8 cellular contexts compared by ENCODE assay signal in genomic region chr12:49111206-49111605, GRCh38. TPM values are rescaled to one million over a fixed set of nuclear protein-coding genes. Genes with fewer than 3 reads are reported as not detected.
DNase-seq lines count a peak whose midpoint lies in the region; ATAC-seq, FAIRE-seq and TF ChIP-seq lines count a peak whose summit lies in the region.

No MANE protein-coding gene starts in this region.

- WGBS in K562 (ENCODE audit: insufficient coverage, low coverage, missing lambda C conversion rate) = 23% methylated on average over 6 of the region's 6 CpGs

- H3K4me3 ChIP-seq in K562 = peak overlapping the region; percentile 81
- peak overlapping the region; percentile 82 for H3K4me3 ChIP-seq in mononuclear cell (ENCODE audit: low read length)

- TF ChIP-seq CTCF in HFFc6 (IDR thresholded peaks at IDR 0.05) (no peak), K562 (IDR thresholded peaks at IDR 0.05 in 2 of 3, conservative IDR thresholded peaks at IDR 0.05 in 1 of 3; ENCODE audit: insufficient read depth in 2 of 3, low read depth in 1 of 3, low read length in 3 of 3) (no peak)

- H3K9me3 ChIP-seq in K562 (replicated peaks; ENCODE audit: control insufficient read depth, insufficient read depth, low read depth, low read length) = peaks cover 4% of the 10 kb centered on the region
- H3K9me3 ChIP-seq in mononuclear cell (ENCODE audit: low read depth, low read length) = no peaks in the 10 kb centered on the region

- H3K9me1 ChIP-seq in K562 (ENCODE audit: control insufficient read depth, insufficient read depth, low read length) = peaks cover 4% of the 10 kb centered on the region

- H3K36me3 Mint-ChIP-seq in HFFc6 (ENCODE audit: low read depth) = no peaks in the 10 kb centered on the region

- H2AFZ ChIP-seq in K562 (ENCODE audit: low read depth, low read length) = peak overlapping the region; percentile 92

- peaks cover 38% of the 10 kb centered on the region for H3K79me2 ChIP-seq in K562 (ENCODE audit: control insufficient read depth, insufficient read depth, low read length)

- H3K9me3 Mint-ChIP-seq in HFFc6 = no peaks in the 10 kb centered on the region

- H3K4me1 ChIP-seq in K562 (replicated peaks in 1 of 2; ENCODE audit: control insufficient read depth in 2 of 2, insufficient read depth in 2 of 2, low read length in 2 of 2) = peaks cover 15 to 26% of the 10 kb centered on the region in 2 experiments; a peak in 4 of 5 replicates
- H3K4me1 ChIP-seq in mononuclear cell (ENCODE audit: insufficient read depth, low read length) = peaks cover 36% of the 10 kb centered on the region

- peak overlapping the region; percentile 82 for H3K4me2 ChIP-seq in K562 (ENCODE audit: insufficient read depth, low read length)

- FAIRE-seq in K562 (lab: Jason Lieb, UNC) = peak; percentile 19

- H3K4me1 Mint-ChIP-seq in HFFc6 (ENCODE audit: low read depth) = peaks cover 28% of the 10 kb centered on the region

- no peak for TF ChIP-seq RAD21 in K562 (CRISPR knock-in tag; conservative IDR thresholded peaks at IDR 0.05 in 1 of 2, IDR thresholded peaks at IDR 0.05 in 1 of 2)

- H3K9ac ChIP-seq in K562 (ENCODE audit: insufficient read depth in 1 of 2, low read depth in 2 of 2, low read length in 2 of 2) = peak overlapping the region; percentile 76 to 82; a peak in 2 of 4 replicates

- H3K27me3 ChIP-seq in K562 (ENCODE audit: control insufficient read depth in 2 of 2, insufficient read depth in 2 of 2, low read length in 2 of 2) = no peaks in the 10 kb centered on the region
- H3K27me3 ChIP-seq in mononuclear cell (ENCODE audit: insufficient read depth, low read length) = no peaks in the 10 kb centered on the region

- no peak for TF ChIP-seq EP300 in K562 (IDR thresholded peaks at IDR 0.05; ENCODE audit: low read length)

- BruUV-seq in K562 (replicated peaks; lab: Mats Ljungman, UMichigan) = no TSS peak

- CTCF ChIA-PET in K562 (lab: Yijun Ruan, JAX; ENCODE audit: low intra/inter-chr PET ratio) = interaction anchor here (0.7 kb wide), 2 partner anchors 47 to 172 kb away, joined by 3 to 4 read pairs; no protein-coding TSS in a partner anchor

- H3K27me3 Mint-ChIP-seq in HFFc6 (ENCODE audit: insufficient read depth) = peaks cover 9% of the 10 kb centered on the region

- peaks cover 16% of the 10 kb centered on the region; the same call in 2 of the 3 replicates for H3K36me3 ChIP-seq in K562 (ENCODE audit: control insufficient read depth, insufficient read depth, low read length)

- in situ Hi-C loops in ACHN (cut with HindIII; ENCODE audit: low pct_ligation_motif_present, low pct_unique_long_range_greater_than_20kb, low sequenced_read_pairs) (no loop called here), K562 (cut with MboI) (no loop called here)

- H4K20me1 ChIP-seq in K562 (replicated peaks; ENCODE audit: control insufficient read depth, insufficient read depth, low read length) = no peaks in the 10 kb centered on the region; the same call in 1 of the 2 replicates

- H3K27ac ChIP-seq in K562 (ENCODE audit: extremely low read depth, low read depth, low read length) = peak overlapping the region; percentile 61

- DNase-seq in ACHN = peak; percentile 33
- no peak for DNase-seq in HFFc6
- no peak for DNase-seq in K562 (ENCODE audit: extremely low read depth in 1 of 4, low spot score in 3 of 4)
- no peak for DNase-seq in SKM-1 treated with dmso at 0.1 percent for 144 hours (lab: John Stamatoyannopoulos, UW; ENCODE audit: unreplicated experiment)

- POLR2A ChIA-PET in K562 (lab: Yijun Ruan, JAX) = interaction anchor here (0.6 to 10.9 kb wide), 12 partner anchors 8 to 155 kb away, joined by 3 to 112 read pairs (median 8); partner anchors contain the start of genes DHH and TUBA1B

- ATAC-seq in K562 (no peak), GM21423 (IDR thresholded peaks at IDR 0.05; ENCODE audit: unreplicated experiment) (no peak), GM21723 (IDR thresholded peaks at IDR 0.05; ENCODE audit: unreplicated experiment) (no peak), HG02885 (IDR thresholded peaks at IDR 0.05; ENCODE audit: poor library complexity, unreplicated experiment) (no peak)

- TF ChIP-seq POLR2A in K562 (conservative IDR thresholded peaks at IDR 0.05) = no peak

- H3K4me3 Mint-ChIP-seq in HFFc6 = peak overlapping the region; percentile 96

- H3K27ac Mint-ChIP-seq in HFFc6 = peak overlapping the region; percentile 83

- intact Hi-C loops in K562 (cut with micrococcal nuclease) = loop anchor here (2.0 kb wide), 1 partner anchor 20 kb away; the partner anchor contains the start of gene TUBA1B

RNA-seq across cellular contexts. Expression of gene LMBR1L, which starts 0.6 kb away (rescaled TPM):
- total RNA-seq in HFFc6 (2021; fragmentation: NEBNext Ultra II Directional; extraction: Animal tissue kit (Norgen Biotek cat#: 25700)) = 10 to 100 TPM; 23.0 to 31.0 (median 26.2) TPM
- 216 and 486 TPM in 2 replicates for total RNA-seq in K562 (2011; cell fraction: chromatin; rRNA removed; ENCODE audit: low replicate concordance)
- 269 and 303 TPM in 2 replicates for total RNA-seq in K562 (2011; cell fraction: nucleolus; rRNA removed)
- 288 and 295 TPM in 2 replicates for total RNA-seq in K562 (2011; cell fraction: nucleoplasm; rRNA removed)
- total RNA-seq in K562 (2014; rRNA removed) (31.6 and 32.1 TPM in 2 replicates), K562 (2014; rRNA removed; fragmentation: Illumina TruSeq; extraction: Trizol) (25.7 and 26.3 TPM in 2 replicates), K562 (2015; rRNA removed; fragmentation: Illumina TruSeq; extraction: Trizol) (26.9 and 27.8 TPM in 2 replicates), K562 (2021) (49.5 and 52.8 TPM in 2 replicates), mononuclear cell (133 TPM)
- polyA plus RNA-seq in K562 (2011; rRNA removed) (57.0 and 99.6 TPM in 2 replicates), K562 (2014; fragmentation: Illumina TruSeq; extraction: Trizol) (45.4 and 54.3 TPM in 2 replicates), K562 (2014; fragmentation: Nextera tagmentation; extraction: Ambion mirVana) (1 to 10 TPM; 2.5 to 5.3 TPM), K562 (2014; rRNA removed) (31.1 and 40.4 TPM in 2 replicates)
- polyA plus RNA-seq in K562 (2011; cell fraction: cytosol; rRNA removed) = 46.3 and 55.0 TPM in 2 replicates
- 401 and 500 TPM in 2 replicates for polyA plus RNA-seq in K562 (2011; cell fraction: nucleus; rRNA removed)
- polyA plus RNA-seq in K562 (2012) = 40.7 and 72.9 TPM in 2 replicates
- 53.8 and 60.1 TPM in 2 replicates for polyA minus RNA-seq in K562 (2011; rRNA and poly(A)+ RNA removed)
- 26.1 and 27.5 TPM in 2 replicates for polyA minus RNA-seq in K562 (2011; cell fraction: cytosol; rRNA and poly(A)+ RNA removed)
- 89.8 and 168 TPM in 2 replicates for polyA minus RNA-seq in K562 (2011; cell fraction: nucleus; rRNA and poly(A)+ RNA removed)

RNA-seq across cellular contexts. Expression of gene DHH, which starts 16.6 kb away (rescaled TPM):
- under 1 TPM in 1 of 6 experiments, not detected in 5; 0.07 TPM for total RNA-seq in HFFc6 (2021; fragmentation: NEBNext Ultra II Directional; extraction: Animal tissue kit (Norgen Biotek cat#: 25700))
- total RNA-seq in K562 (2011; cell fraction: chromatin; rRNA removed; ENCODE audit: low replicate concordance) = 2.7 and 5.1 TPM in 2 replicates
- 2.7 and 3.2 TPM in 2 replicates for total RNA-seq in K562 (2011; cell fraction: nucleolus; rRNA removed)
- 2.7 and 3.6 TPM in 2 replicates for total RNA-seq in K562 (2011; cell fraction: nucleoplasm; rRNA removed)
- 1.7 and 2.6 TPM in 2 replicates for total RNA-seq in K562 (2014; rRNA removed)
- 0.40 and 0.45 TPM in 2 replicates for total RNA-seq in K562 (2014; rRNA removed; fragmentation: Illumina TruSeq; extraction: Trizol)
- total RNA-seq in K562 (2015; rRNA removed; fragmentation: Illumina TruSeq; extraction: Trizol) = 1.1 and 1.2 TPM in 2 replicates
- 2.2 and 2.3 TPM in 2 replicates for total RNA-seq in K562 (2021)
- 0.29 and 2.4 TPM in 2 replicates for polyA plus RNA-seq in K562 (2011; rRNA removed)
- 1.1 and 2.6 TPM in 2 replicates for polyA plus RNA-seq in K562 (2011; cell fraction: cytosol; rRNA removed)
- 1.0 and 4.5 TPM in 2 replicates for polyA plus RNA-seq in K562 (2011; cell fraction: nucleus; rRNA removed)
- polyA plus RNA-seq in K562 (2012) = 1.8 and 1.9 TPM in 2 replicates
- 0.54 and 0.60 TPM in 2 replicates for polyA plus RNA-seq in K562 (2014; fragmentation: Illumina TruSeq; extraction: Trizol)
- under 1 TPM; 0.07 to 0.11 TPM for polyA plus RNA-seq in K562 (2014; fragmentation: Nextera tagmentation; extraction: Ambion mirVana)
- 1.8 and 2.4 TPM in 2 replicates for polyA plus RNA-seq in K562 (2014; rRNA removed)
- polyA minus RNA-seq in K562 (2011; rRNA and poly(A)+ RNA removed) = 0.53 and 1.9 TPM in 2 replicates
- polyA minus RNA-seq in K562 (2011; cell fraction: cytosol; rRNA and poly(A)+ RNA removed) = 0.86 and 4.6 TPM in 2 replicates
- 1.1 and 6.0 TPM in 2 replicates for polyA minus RNA-seq in K562 (2011; cell fraction: nucleus; rRNA and poly(A)+ RNA removed)
- total RNA-seq in mononuclear cell = 0.21 TPM

RNA-seq across cellular contexts. Expression of gene TUBA1B, which starts 20.0 kb away (rescaled TPM):
- total RNA-seq in HFFc6 (2021; fragmentation: NEBNext Ultra II Directional; extraction: Animal tissue kit (Norgen Biotek cat#: 25700)) = 1,000 to 10,000 TPM; 1,208 to 2,585 (median 2,279) TPM
- 273 and 624 TPM in 2 replicates for total RNA-seq in K562 (2011; cell fraction: chromatin; rRNA removed; ENCODE audit: low replicate concordance)
- 655 and 684 TPM in 2 replicates for total RNA-seq in K562 (2011; cell fraction: nucleolus; rRNA removed)
- 570 and 687 TPM in 2 replicates for total RNA-seq in K562 (2011; cell fraction: nucleoplasm; rRNA removed)
- 2,537 and 3,283 TPM in 2 replicates for total RNA-seq in K562 (2014; rRNA removed)
- total RNA-seq in K562 (2014; rRNA removed; fragmentation: Illumina TruSeq; extraction: Trizol) = 1,855 and 2,189 TPM in 2 replicates
- 2,518 and 2,541 TPM in 2 replicates for total RNA-seq in K562 (2015; rRNA removed; fragmentation: Illumina TruSeq; extraction: Trizol)
- 2,355 and 2,486 TPM in 2 replicates for total RNA-seq in K562 (2021)
- 4,368 and 5,240 TPM in 2 replicates for polyA plus RNA-seq in K562 (2011; rRNA removed)
- 7,988 and 8,273 TPM in 2 replicates for polyA plus RNA-seq in K562 (2011; cell fraction: cytosol; rRNA removed)
- 1,151 and 1,577 TPM in 2 replicates for polyA plus RNA-seq in K562 (2011; cell fraction: nucleus; rRNA removed)
- 2,363 and 2,763 TPM in 2 replicates for polyA plus RNA-seq in K562 (2012)
- polyA plus RNA-seq in K562 (2014; fragmentation: Illumina TruSeq; extraction: Trizol) = 4,050 and 4,598 TPM in 2 replicates
- polyA plus RNA-seq in K562 (2014; fragmentation: Nextera tagmentation; extraction: Ambion mirVana) = 1,000 to 10,000 TPM; 2,987 to 4,624 TPM
- 2,628 and 3,157 TPM in 2 replicates for polyA plus RNA-seq in K562 (2014; rRNA removed)
- 3,490 and 4,253 TPM in 2 replicates for polyA minus RNA-seq in K562 (2011; rRNA and poly(A)+ RNA removed)
- polyA minus RNA-seq in K562 (2011; cell fraction: cytosol; rRNA and poly(A)+ RNA removed) = 1,607 and 1,713 TPM in 2 replicates
- 401 and 714 TPM in 2 replicates for polyA minus RNA-seq in K562 (2011; cell fraction: nucleus; rRNA and poly(A)+ RNA removed)
- 216 TPM for total RNA-seq in mononuclear cell

RNA-seq across cellular contexts. Expression of gene RHEBL1, which starts 41.4 kb away (rescaled TPM):
- total RNA-seq in HFFc6 (2021; fragmentation: NEBNext Ultra II Directional; extraction: Animal tissue kit (Norgen Biotek cat#: 25700)) = 1 to 10 TPM in 1 of 6 experiments, under 1 TPM in 5; 0.60 to 1.6 (median 0.86) TPM
- 4.6 and 10.2 TPM in 2 replicates for total RNA-seq in K562 (2011; cell fraction: chromatin; rRNA removed; ENCODE audit: low replicate concordance)
- 9.2 and 10.9 TPM in 2 replicates for total RNA-seq in K562 (2011; cell fraction: nucleolus; rRNA removed)
- total RNA-seq in K562 (2011; cell fraction: nucleoplasm; rRNA removed) = 6.1 and 7.3 TPM in 2 replicates
- total RNA-seq in K562 (2014; rRNA removed) (6.8 and 7.2 TPM in 2 replicates), K562 (2014; rRNA removed; fragmentation: Illumina TruSeq; extraction: Trizol) (8.2 and 8.5 TPM in 2 replicates), K562 (2015; rRNA removed; fragmentation: Illumina TruSeq; extraction: Trizol) (4.0 and 4.3 TPM in 2 replicates), K562 (2021) (7.7 and 8.8 TPM in 2 replicates), mononuclear cell (2.5 TPM)
- polyA plus RNA-seq in K562 (2011; rRNA removed) (8.1 and 10.4 TPM in 2 replicates), K562 (2014; fragmentation: Illumina TruSeq; extraction: Trizol) (7.0 and 9.7 TPM in 2 replicates), K562 (2014; fragmentation: Nextera tagmentation; extraction: Ambion mirVana) (10 to 100 TPM; 27.4 to 36.1 TPM), K562 (2014; rRNA removed) (10.0 and 14.4 TPM in 2 replicates)
- 9.1 and 11.5 TPM in 2 replicates for polyA plus RNA-seq in K562 (2011; cell fraction: cytosol; rRNA removed)
- polyA plus RNA-seq in K562 (2011; cell fraction: nucleus; rRNA removed) = 13.8 and 23.9 TPM in 2 replicates
- 5.5 and 12.1 TPM in 2 replicates for polyA plus RNA-seq in K562 (2012)
- 5.4 and 5.5 TPM in 2 replicates for polyA minus RNA-seq in K562 (2011; rRNA and poly(A)+ RNA removed)
- 3.2 and 3.9 TPM in 2 replicates for polyA minus RNA-seq in K562 (2011; cell fraction: cytosol; rRNA and poly(A)+ RNA removed)
- polyA minus RNA-seq in K562 (2011; cell fraction: nucleus; rRNA and poly(A)+ RNA removed) = 2.3 and 4.0 TPM in 2 replicates

RNA-seq across cellular contexts. Expression of gene KMT2D, which starts 50.6 kb away (rescaled TPM):
- total RNA-seq in HFFc6 (2021; fragmentation: NEBNext Ultra II Directional; extraction: Animal tissue kit (Norgen Biotek cat#: 25700)) = 10 to 100 TPM; 43.9 to 66.6 (median 48.4) TPM
- 218 and 331 TPM in 2 replicates for total RNA-seq in K562 (2011; cell fraction: chromatin; rRNA removed; ENCODE audit: low replicate concordance)
- total RNA-seq in K562 (2011; cell fraction: nucleolus; rRNA removed) = 143 and 150 TPM in 2 replicates
- total RNA-seq in K562 (2011; cell fraction: nucleoplasm; rRNA removed) = 136 and 138 TPM in 2 replicates
- total RNA-seq in K562 (2014; rRNA removed) (17.5 and 23.5 TPM in 2 replicates), K562 (2014; rRNA removed; fragmentation: Illumina TruSeq; extraction: Trizol) (10.5 and 10.6 TPM in 2 replicates), K562 (2015; rRNA removed; fragmentation: Illumina TruSeq; extraction: Trizol) (13.7 and 20.1 TPM in 2 replicates), K562 (2021) (89.5 and 93.7 TPM in 2 replicates), mononuclear cell (47.8 TPM)
- polyA plus RNA-seq in K562 (2011; rRNA removed) (9.9 and 15.2 TPM in 2 replicates), K562 (2014; fragmentation: Illumina TruSeq; extraction: Trizol) (53.8 and 73.7 TPM in 2 replicates), K562 (2014; fragmentation: Nextera tagmentation; extraction: Ambion mirVana) (1 to 10 TPM in 1 of 2 experiments, under 1 TPM in 1; 0.22 to 1.4 TPM), K562 (2014; rRNA removed) (33.3 and 42.1 TPM in 2 replicates)
- 9.3 and 9.7 TPM in 2 replicates for polyA plus RNA-seq in K562 (2011; cell fraction: cytosol; rRNA removed)
- polyA plus RNA-seq in K562 (2011; cell fraction: nucleus; rRNA removed) = 68.2 and 72.0 TPM in 2 replicates
- 37.5 and 39.4 TPM in 2 replicates for polyA plus RNA-seq in K562 (2012)
- 18.1 and 20.1 TPM in 2 replicates for polyA minus RNA-seq in K562 (2011; rRNA and poly(A)+ RNA removed)
- polyA minus RNA-seq in K562 (2011; cell fraction: cytosol; rRNA and poly(A)+ RNA removed) = 58.5 and 91.1 TPM in 2 replicates
- polyA minus RNA-seq in K562 (2011; cell fraction: nucleus; rRNA and poly(A)+ RNA removed) = 19.0 and 36.2 TPM in 2 replicates
